In genomic region chr19:49872245-49873148, GRCh38 we compare ENCODE assay signal across 1 cellular context.
TF ChIP-seq lines count a peak whose summit lies in the region.

No MANE protein-coding gene starts in this region.

TF ChIP-seq in WTC11, 78 proteins besides CTCF, POLR2A, EP300 and RAD21 (continued from another document):
- TF ChIP-seq ERG (CRISPR knock-in tag; IDR thresholded peaks at IDR 0.05): no peak
- no peak for TF ChIP-seq PREB (CRISPR knock-in tag; IDR thresholded peaks at IDR 0.05; ENCODE audit: borderline replicate concordance)
- no peak for TF ChIP-seq ZBTB43 (CRISPR knock-in tag; IDR thresholded peaks at IDR 0.05)
- TF ChIP-seq ATF1 (CRISPR knock-in tag; IDR thresholded peaks at IDR 0.05): no peak
- no peak for TF ChIP-seq TCF7 (CRISPR knock-in tag; IDR thresholded peaks at IDR 0.05; ENCODE audit: low read depth)
- no peak for TF ChIP-seq USF2 (CRISPR knock-in tag; IDR thresholded peaks at IDR 0.05)
